In the genomic region with DNA sequence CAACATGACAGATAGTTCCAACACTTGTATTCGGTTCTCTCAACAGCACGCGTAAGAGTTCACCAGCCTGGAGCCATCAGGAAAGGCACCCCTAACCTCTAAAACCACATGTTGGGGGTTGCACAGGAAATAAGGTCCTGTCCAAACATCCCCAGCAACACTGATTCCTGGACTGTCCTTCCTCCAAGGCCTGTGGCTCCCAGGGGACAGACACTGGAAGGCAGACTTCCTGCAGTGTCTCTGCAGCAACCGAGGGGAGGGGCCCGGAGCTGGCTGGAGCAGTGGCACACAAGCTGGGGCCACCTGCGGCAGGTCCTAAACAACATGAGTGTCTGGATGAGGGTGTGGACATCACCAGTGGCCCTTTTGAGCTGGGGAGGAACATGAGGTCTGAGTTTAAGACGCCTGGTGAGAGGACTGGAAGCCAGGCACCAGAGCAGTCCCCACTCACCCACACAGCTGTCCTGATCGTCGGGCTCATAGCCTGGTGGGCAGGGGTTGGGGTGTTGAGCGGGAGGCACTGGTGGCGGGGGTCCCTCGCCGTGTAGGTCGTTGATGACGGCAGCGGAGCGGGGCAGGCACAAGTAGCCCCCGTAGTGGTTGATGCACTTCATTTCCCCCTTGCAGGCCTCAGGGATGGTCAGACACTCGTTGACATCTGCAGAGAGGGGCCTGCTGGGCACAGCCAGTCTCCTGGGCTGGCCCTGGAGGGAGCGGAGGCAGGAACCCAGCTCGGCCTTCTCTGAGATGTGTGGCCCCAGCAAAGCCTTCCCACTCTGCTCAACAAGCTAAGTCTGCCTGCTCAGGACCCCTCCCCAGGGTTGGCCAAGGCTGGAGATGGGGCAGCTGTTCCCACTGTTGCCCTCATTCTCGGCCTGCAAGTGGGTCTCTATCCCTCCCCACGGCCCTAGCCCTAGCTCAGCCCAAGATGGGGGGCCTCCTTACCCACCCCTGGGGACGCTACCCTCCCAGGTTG, we compare ENCODE assay signal across 6 cellular contexts. TPM values are rescaled to one million over a fixed set of nuclear protein-coding genes. Genes with fewer than 3 reads are reported as not detected.
DNase-seq lines count a peak whose midpoint lies in the region; ATAC-seq and TF ChIP-seq lines count a peak whose summit lies in the region.

No MANE protein-coding gene starts in this region.

- no peak for ATAC-seq in gastrocnemius medialis
- no peak for ATAC-seq in HG03442 (IDR thresholded peaks at IDR 0.05; ENCODE audit: unreplicated experiment)

- H3K9me3 ChIP-seq in Loucy (ENCODE audit: insufficient read depth, low read depth, low read length) (no peaks in the 10 kb centered on the region), gastrocnemius medialis (no peaks in the 10 kb centered on the region)

- H3K27me3 ChIP-seq in Loucy (ENCODE audit: insufficient read depth, low read length, poor library complexity, severe bottlenecking) (no peaks in the 10 kb centered on the region), gastrocnemius medialis (no peaks in the 10 kb centered on the region)

- no peaks in the 10 kb centered on the region for H3F3A ChIP-seq in Loucy (ENCODE audit: low read depth)

- DNase-seq in coronary artery (ENCODE audit: low spot score): no peak
- no peak for DNase-seq in gastrocnemius medialis
- no peak for DNase-seq in AG08396 (ENCODE audit: low spot score)
- no peak for DNase-seq in KG1 (lab: John Stamatoyannopoulos, UW)

- H3K4me2 ChIP-seq in Loucy (ENCODE audit: low read depth, low read length, poor library complexity, severe bottlenecking): peak overlapping the region; percentile 41

- peak overlapping the region; percentile 21 for H3K4me3 ChIP-seq in Loucy (ENCODE audit: low read length, poor library complexity, severe bottlenecking)
- H3K4me3 ChIP-seq in coronary artery: peak overlapping the region; percentile 84
- H3K4me3 ChIP-seq in gastrocnemius medialis: no peak overlapping the region

- H3K9me2 ChIP-seq in Loucy (replicated peaks; ENCODE audit: low read depth, low read length): no peaks in the 10 kb centered on the region

- in situ Hi-C loops in gastrocnemius medialis (cut with MboI; ENCODE audit: low sequenced_read_pairs in 4 of 4): no loop called here

- peak overlapping the region; percentile 0 for H3K9ac ChIP-seq in Loucy (ENCODE audit: low read depth, low read length, poor library complexity, severe bottlenecking)

- peaks cover 4% of the 10 kb centered on the region for H4K20me1 ChIP-seq in Loucy (ENCODE audit: insufficient read depth, low read length, poor library complexity, severe bottlenecking)

- no peak for TF ChIP-seq POLR2A in gastrocnemius medialis (IDR thresholded peaks at IDR 0.05)

- peaks cover 34% of the 10 kb centered on the region for H3K4me1 ChIP-seq in Loucy (ENCODE audit: insufficient read depth, low read length, poor library complexity, severe bottlenecking)
- H3K4me1 ChIP-seq in gastrocnemius medialis: peaks cover 0 to 19% of the 10 kb centered on the region in 2 donors

- intact Hi-C loops in gastrocnemius medialis (cut with DNase I; ENCODE audit: low total_unique reads): no loop called here

- H3K27ac ChIP-seq in coronary artery (peak overlapping the region; percentile 95 to 96), gastrocnemius medialis (peak overlapping the region; percentile 80 to 87 (median 82))

- H3K36me3 ChIP-seq in Loucy (ENCODE audit: insufficient read depth, low read length) (no peaks in the 10 kb centered on the region; the same call in 1 of the 2 replicates), gastrocnemius medialis (peaks cover 0 to 11% of the 10 kb centered on the region in 2 donors)

- TF ChIP-seq CTCF in Loucy (conservative IDR thresholded peaks at IDR 0.05; ENCODE audit: low read length) (no peak), coronary artery (IDR thresholded peaks at IDR 0.05) (no peak), gastrocnemius medialis (IDR thresholded peaks at IDR 0.05 in 4 of 5, conservative IDR thresholded peaks at IDR 0.05 in 1 of 5) (no peak)

- no peaks in the 10 kb centered on the region for H3K79me2 ChIP-seq in Loucy (ENCODE audit: insufficient read depth, low read length)

- no peak overlapping the region for H2AFZ ChIP-seq in Loucy (ENCODE audit: low read length)

RNA-seq across cellular contexts. Expression of gene EFEMP2, which starts 1.6 kb away (rescaled TPM):
- total RNA-seq in gastrocnemius medialis: 10 to 100 TPM; 20.6 to 24.1 (median 22.9) TPM

RNA-seq across cellular contexts. Expression of gene CTSW, which starts 8.6 kb away (rescaled TPM):
- under 1 TPM in 3 of 4 donors, not detected in 1; 0.20 to 0.49 (median 0.32) TPM for total RNA-seq in gastrocnemius medialis

RNA-seq across cellular contexts. Expression of gene MUS81, which starts 10.8 kb away (rescaled TPM):
- 10 to 100 TPM; 26.4 to 44.9 (median 34.8) TPM for total RNA-seq in gastrocnemius medialis

RNA-seq across cellular contexts. Expression of gene CFL1, which starts 13.0 kb away (rescaled TPM):
- 100 to 1,000 TPM; 153 to 371 (median 251) TPM for total RNA-seq in gastrocnemius medialis

RNA-seq across cellular contexts. Expression of gene FIBP, which starts 17.3 kb away (rescaled TPM):
- total RNA-seq in gastrocnemius medialis: 10 to 100 TPM; 39.6 to 79.3 (median 53.0) TPM

Comparison
In these comparisons a context has a peak if more than half of its experiments do, and no peak if none do; other contexts are left out.
1. H3K4me3 ChIP-seq: peak in Loucy (single experiment) and coronary artery (single experiment); none in gastrocnemius medialis (0 of 4).